Comparison of ENCODE assay signal across 8 cellular contexts in genomic region chr14:77040059-77040308, GRCh38. TPM values are rescaled to one million over a fixed set of nuclear protein-coding genes. Genes with fewer than 3 reads are reported as not detected.
DNase-seq lines count a peak whose midpoint lies in the region; ATAC-seq, FAIRE-seq and TF ChIP-seq lines count a peak whose summit lies in the region.

No MANE protein-coding gene starts in this region.

- H3K4me3 ChIP-seq in AG10803 (ENCODE audit: low read length) (peak overlapping the region; percentile 50), MG63 (peak overlapping the region; percentile 20; the same call in 1 of the 2 replicates), endothelial cell of umbilical vein (replicated peaks in 1 of 3; ENCODE audit: insufficient read depth in 1 of 3, low read depth in 1 of 3, low read length in 3 of 3) (peak overlapping the region in 1 of 3 experiments; percentile 29)

- H3K9me1 ChIP-seq in endothelial cell of umbilical vein (replicated peaks; ENCODE audit: control insufficient read depth, extremely low read depth, insufficient read depth, low read length), result no peaks in the 10 kb centered on the region

- no peaks in the 10 kb centered on the region for H4K20me1 ChIP-seq in endothelial cell of umbilical vein (replicated peaks; ENCODE audit: control insufficient read depth, extremely low read depth, insufficient read depth, low read length)

- CTCF ChIA-PET in endothelial cell of umbilical vein (lab: Charles Lee), result interaction anchor here (0.8 to 8.8 kb wide), 12 partner anchors 12 to 127 kb away, joined by 3 to 58 read pairs (median 5); partner anchors contain the start of gene IRF2BPL

- peak overlapping the region; percentile 57 for H2AFZ ChIP-seq in endothelial cell of umbilical vein (ENCODE audit: low read depth, low read length)

- TF ChIP-seq CTCF in AG10803 (conservative IDR thresholded peaks at IDR 0.05; ENCODE audit: low read length) (no peak), endothelial cell of umbilical vein (IDR thresholded peaks at IDR 0.05; ENCODE audit: extremely low read depth in 1 of 2, insufficient read depth in 1 of 2, low read depth in 1 of 2, low read length in 2 of 2) (no peak), progenitor cell of endocrine pancreas (IDR thresholded peaks at IDR 0.05; ENCODE audit: unreplicated experiment) (no peak)

- intact Hi-C loops in endothelial cell of umbilical vein (cut with micrococcal nuclease), result loop anchor here (1.0 kb wide), 5 partner anchors 8 to 122 kb away; partner anchors contain the start of gene IRF2BPL

- H3K27ac ChIP-seq in endothelial cell of umbilical vein (ENCODE audit: insufficient read depth, low read depth, low read length), result peak overlapping the region; percentile 79

- TF ChIP-seq POLR2A in endothelial cell of umbilical vein (IDR thresholded peaks at IDR 0.05; ENCODE audit: low read depth, low read length), result no peak

- DNase-seq in AG10803 (ENCODE audit: low read depth) (no peak), MG63 (no peak), endothelial cell of umbilical vein (ENCODE audit: low read depth, low spot score) (no peak), progenitor cell of endocrine pancreas (ENCODE audit: low spot score, unreplicated experiment) (no peak), OCI-M2 (lab: John Stamatoyannopoulos, UW; ENCODE audit: unreplicated experiment) (no peak), OCI-M1 (lab: John Stamatoyannopoulos, UW) (no peak), T-helper 9 cell (no peak)

- H3K79me2 ChIP-seq in endothelial cell of umbilical vein (ENCODE audit: control insufficient read depth, insufficient read depth, low read length), result no peaks in the 10 kb centered on the region

- peak overlapping the region; percentile 58 for H3K9ac ChIP-seq in endothelial cell of umbilical vein (replicated peaks; ENCODE audit: extremely low read depth, insufficient read depth, low read length)

- H3K27me3 Mint-ChIP-seq in progenitor cell of endocrine pancreas, result no peaks in the 10 kb centered on the region

- peak overlapping the region; percentile 68 for H3K4me3 Mint-ChIP-seq in progenitor cell of endocrine pancreas (ENCODE audit: low read depth)

- no peak for FAIRE-seq in endothelial cell of umbilical vein (lab: Jason Lieb, UNC)

- H3K36me3 Mint-ChIP-seq in progenitor cell of endocrine pancreas (ENCODE audit: insufficient read depth), result no peaks in the 10 kb centered on the region

- no TSS peak for BruUV-seq in endothelial cell of umbilical vein (replicated peaks; lab: Mats Ljungman, UMichigan)

- H3K4me2 ChIP-seq in endothelial cell of umbilical vein (ENCODE audit: insufficient read depth, low read length), result peak overlapping the region; percentile 62

- H3K9me3 Mint-ChIP-seq in progenitor cell of endocrine pancreas (ENCODE audit: low read depth), result no peaks in the 10 kb centered on the region

- no peaks in the 10 kb centered on the region for H3K36me3 ChIP-seq in MG63
- no peaks in the 10 kb centered on the region for H3K36me3 ChIP-seq in endothelial cell of umbilical vein (ENCODE audit: control insufficient read depth in 2 of 2, extremely low read depth in 1 of 2, insufficient read depth in 2 of 2, low read length in 2 of 2)

- H3K9me3 ChIP-seq in MG63, result no peaks in the 10 kb centered on the region
- H3K9me3 ChIP-seq in endothelial cell of umbilical vein (replicated peaks; ENCODE audit: control insufficient read depth, insufficient read depth, low read length), result no peaks in the 10 kb centered on the region

- peaks cover 66% of the 10 kb centered on the region for H3K4me1 ChIP-seq in endothelial cell of umbilical vein (ENCODE audit: control insufficient read depth, extremely low read depth, insufficient read depth, low read length)

- peaks cover 69% of the 10 kb centered on the region for H3K4me1 Mint-ChIP-seq in progenitor cell of endocrine pancreas (ENCODE audit: low read depth)

- H3K27me3 ChIP-seq in MG63 (no peaks in the 10 kb centered on the region), endothelial cell of umbilical vein (ENCODE audit: control insufficient read depth in 2 of 2, insufficient read depth in 2 of 2, low read length in 2 of 2) (no peaks in the 10 kb centered on the region)

- POLR2A ChIA-PET in endothelial cell of umbilical vein (lab: Charles Lee), result interaction anchor here (0.7 to 1.8 kb wide), 4 partner anchors 11 to 121 kb away, joined by 3 to 9 read pairs (median 4); partner anchors contain the start of gene IRF2BPL

- H3K27ac Mint-ChIP-seq in progenitor cell of endocrine pancreas, result peak overlapping the region; percentile 93

- dilution Hi-C loops in endothelial cell of umbilical vein (cut with MboI; ENCODE audit: extremely low pct_ligation_motif_present, low sequenced_read_pairs), result no loop called here

- ATAC-seq in GM21423 (IDR thresholded peaks at IDR 0.05; ENCODE audit: unreplicated experiment), result peak; percentile 39

TF ChIP-seq in endothelial cell of umbilical vein, 7 proteins besides CTCF, POLR2A, EP300 and RAD21:
- no peak for TF ChIP-seq EZH2 (IDR thresholded peaks at IDR 0.05; ENCODE audit: borderline replicate concordance, low read depth, low read length, severe bottlenecking)
- no peak for TF ChIP-seq JUN (IDR thresholded peaks at IDR 0.05; ENCODE audit: borderline replicate concordance, insufficient read depth, insufficient read length, low read depth)
- no peak for TF ChIP-seq POLR2AphosphoS5 (IDR thresholded peaks at IDR 0.05; ENCODE audit: insufficient read depth, low read depth, low read length)
- TF ChIP-seq MAX (IDR thresholded peaks at IDR 0.05; ENCODE audit: insufficient read depth, insufficient read length), result no peak
- no peak for TF ChIP-seq GATA2 (IDR thresholded peaks at IDR 0.05; ENCODE audit: insufficient read depth, insufficient read length, low read depth, low read length)
- no peak for TF ChIP-seq FOS (IDR thresholded peaks at IDR 0.05; ENCODE audit: borderline replicate concordance, insufficient read depth, low read length)
- no peak for TF ChIP-seq MYC (IDR thresholded peaks at IDR 0.05; ENCODE audit: low read depth, low read length)
TF ChIP-seq in endothelial cell of umbilical vein: peak in this region for 0.

RNA-seq across cellular contexts. Expression of gene IRF2BPL, which starts 11.5 kb away (rescaled TPM):
- total RNA-seq in MG63 (2014; rRNA removed; shearing (Covaris generic); ENCODE audit: low replicate concordance), result 18.1 and 34.9 TPM in 2 replicates
- total RNA-seq in endothelial cell of umbilical vein (23.1 and 23.3 TPM in 2 replicates), progenitor cell of endocrine pancreas (51.1 and 56.2 TPM in 2 replicates)
- 9.3 and 11.8 TPM in 2 replicates for polyA plus RNA-seq in endothelial cell of umbilical vein
- 5.0 and 8.9 TPM in 2 replicates for polyA plus RNA-seq in endothelial cell of umbilical vein (2011; cell fraction: cytosol; rRNA removed)
- polyA plus RNA-seq in endothelial cell of umbilical vein (2011; cell fraction: nucleus; rRNA removed), result 8.3 and 11.8 TPM in 2 replicates
- polyA plus RNA-seq in endothelial cell of umbilical vein (2012), result 9.8 and 13.7 TPM in 2 replicates
- polyA minus RNA-seq in endothelial cell of umbilical vein, result 6.5 and 8.8 TPM in 2 replicates
- polyA minus RNA-seq in endothelial cell of umbilical vein (2011; cell fraction: cytosol; rRNA and poly(A)+ RNA removed), result 14.1 TPM
- polyA minus RNA-seq in endothelial cell of umbilical vein (2011; cell fraction: nucleus; rRNA and poly(A)+ RNA removed), result 4.9 and 14.9 TPM in 2 replicates

RNA-seq across cellular contexts. Expression of gene CIPC, which starts 58.1 kb away (rescaled TPM):
- total RNA-seq in MG63 (2014; rRNA removed; shearing (Covaris generic); ENCODE audit: low replicate concordance), result 17.1 and 32.1 TPM in 2 replicates
- total RNA-seq in endothelial cell of umbilical vein (17.4 and 17.7 TPM in 2 replicates), progenitor cell of endocrine pancreas (25.2 and 25.6 TPM in 2 replicates)
- polyA plus RNA-seq in endothelial cell of umbilical vein, result 7.6 and 8.8 TPM in 2 replicates
- polyA plus RNA-seq in endothelial cell of umbilical vein (2011; cell fraction: cytosol; rRNA removed), result 9.0 and 9.6 TPM in 2 replicates
- 7.7 and 8.8 TPM in 2 replicates for polyA plus RNA-seq in endothelial cell of umbilical vein (2011; cell fraction: nucleus; rRNA removed)
- polyA plus RNA-seq in endothelial cell of umbilical vein (2012), result 8.7 and 10.6 TPM in 2 replicates
- 16.4 and 17.6 TPM in 2 replicates for polyA minus RNA-seq in endothelial cell of umbilical vein
- 8.1 TPM for polyA minus RNA-seq in endothelial cell of umbilical vein (2011; cell fraction: cytosol; rRNA and poly(A)+ RNA removed)
- 6.1 and 9.5 TPM in 2 replicates for polyA minus RNA-seq in endothelial cell of umbilical vein (2011; cell fraction: nucleus; rRNA and poly(A)+ RNA removed)
